ENCODE assay signal across 29 cellular contexts in the genomic region with DNA sequence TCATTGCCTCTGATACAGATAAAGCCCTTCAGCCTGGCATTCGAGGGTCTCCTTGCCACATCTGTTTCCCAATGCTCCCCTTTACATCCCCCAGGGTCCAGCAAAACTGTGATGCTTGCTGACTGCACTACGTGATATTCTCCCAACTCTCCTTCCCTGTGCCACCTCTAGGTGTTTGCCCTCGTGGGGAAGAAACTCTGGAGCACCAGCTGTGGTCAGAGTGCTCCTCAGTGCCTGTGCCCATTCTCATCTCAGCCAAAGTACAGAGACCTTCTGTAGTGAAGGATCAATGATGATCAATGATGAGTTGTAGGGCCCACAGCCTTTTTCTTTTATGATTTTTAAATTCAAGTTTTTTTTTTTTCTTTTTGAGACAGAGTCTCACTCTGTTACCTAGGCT. TPM values are rescaled to one million over a fixed set of nuclear protein-coding genes. Genes with fewer than 3 reads are reported as not detected.
"Had no signal": no experiment of that assay in that cellular context is flagged by ENCODE, and none has a peak within 500 bp of the region (broad histone marks: within the 10 kb centered on the region; RNA-seq: fewer than 3 reads in every experiment).

No MANE protein-coding gene starts in this region.

- H3K27me3 ChIP-seq: neutrophil, ovary, spleen, suprapubic skin, testis, tibial artery, transverse colon, upper lobe of right lung, uterus had no signal

- H3K27ac ChIP-seq: neutrophil, ovary, psoas muscle, skin epidermis, spleen, suprapubic skin, testis, tibial artery, transverse colon, upper lobe of right lung, uterus had no signal

- H3K9me3 ChIP-seq: neutrophil, ovary, psoas muscle, suprapubic skin, testis, tibial artery, transverse colon, upper lobe of right lung, uterus had no signal

- H3K4me2 ChIP-seq: smooth muscle cell had no signal

- H3K4me3 ChIP-seq: ovary, psoas muscle, skin epidermis, smooth muscle cell, spleen, suprapubic skin, testis, tibial artery, transverse colon, upper lobe of right lung, uterus had no signal

- ATAC-seq: naive thymus-derived CD8-positive, alpha-beta T cell; natural killer cell treated with Interleukin-12 subunit alpha and Interleukin-12 subunit beta and Interleukin-15 and Interleukin-18, amount 100 ng/mL, for 72 hours; psoas muscle; right cardiac atrium; sciatic nerve; stimulated activated memory B cell treated with anti-CD40 and anti-IgM and Interleukin-4, amounts not matched to agents 10 μg/mL and 1 μg/mL and 100 μg/mL, for 72 hours; stimulated activated naive CD8-positive, alpha-beta T cell treated with anti-CD3 and anti-CD28 coated beads, Interleukin-15, amount 100 ng/mL, for 72 hours; stimulated activated naive CD8-positive, alpha-beta T cell treated with anti-CD3 and anti-CD28 coated beads, Interleukin-15, Interleukin-2, amounts not matched to agents 100 U/mL and 50 U/mL, for 24 hours; upper lobe of right lung had no signal

- H3K4me1 ChIP-seq: psoas muscle, spleen, suprapubic skin, testis, tibial artery, transverse colon, upper lobe of right lung, uterus had no signal

- DNase-seq: naive B cell; naive thymus-derived CD8-positive, alpha-beta T cell; nephron progenitor cell; nucleus accumbens; ovary; psoas muscle; right cardiac atrium; spleen; stimulated activated CD4-positive, alpha-beta T cell treated with anti-CD3 and anti-CD28 coated beads, Interleukin-12 subunit alpha, Interleukin-12 subunit beta, amount 100 ng/mL, for 4 hours; stimulated activated CD4-positive, alpha-beta T cell treated with anti-CD3 and anti-CD28 coated beads, Interleukin-1b, Interleukin-23, amount 100 ng/mL, for 48 hours; stimulated activated CD4-positive, alpha-beta T cell treated with anti-CD3 and anti-CD28 coated beads, Interleukin-4, amount 100 ng/mL, for 1 hour; stimulated activated CD4-positive, alpha-beta T cell treated with anti-CD3 and anti-CD28 coated beads, Interleukin-4, amount 100 ng/mL, for 4 hours; stimulated activated CD8-positive, alpha-beta memory T cell treated with anti-CD3 and anti-CD28 coated beads, Interleukin-4, amount 100 ng/mL, for 48 hours; stimulated activated naive CD4-positive, alpha-beta T cell; stimulated activated naive CD8-positive, alpha-beta T cell treated with anti-CD3 and anti-CD28 coated beads, Interleukin-15, amount 100 ng/mL, for 72 hours; stimulated activated naive CD8-positive, alpha-beta T cell treated with anti-CD3 and anti-CD28 coated beads, Interleukin-15, Interleukin-2, amounts not matched to agents 100 U/mL and 50 U/mL, for 24 hours; substantia nigra; testis; tibial artery; transverse colon; uterus had no signal

- H3K36me3 ChIP-seq: neutrophil, ovary, spleen, suprapubic skin, tibial artery, transverse colon, upper lobe of right lung, uterus had no signal

RNA-seq across cellular contexts. Expression of a gene that starts 40.3 kb away (rescaled TPM):
- total RNA-seq: naive thymus-derived CD8-positive, alpha-beta T cell had no signal
- polyA plus RNA-seq: naive thymus-derived CD8-positive, alpha-beta T cell had no signal
